In the genomic region with DNA sequence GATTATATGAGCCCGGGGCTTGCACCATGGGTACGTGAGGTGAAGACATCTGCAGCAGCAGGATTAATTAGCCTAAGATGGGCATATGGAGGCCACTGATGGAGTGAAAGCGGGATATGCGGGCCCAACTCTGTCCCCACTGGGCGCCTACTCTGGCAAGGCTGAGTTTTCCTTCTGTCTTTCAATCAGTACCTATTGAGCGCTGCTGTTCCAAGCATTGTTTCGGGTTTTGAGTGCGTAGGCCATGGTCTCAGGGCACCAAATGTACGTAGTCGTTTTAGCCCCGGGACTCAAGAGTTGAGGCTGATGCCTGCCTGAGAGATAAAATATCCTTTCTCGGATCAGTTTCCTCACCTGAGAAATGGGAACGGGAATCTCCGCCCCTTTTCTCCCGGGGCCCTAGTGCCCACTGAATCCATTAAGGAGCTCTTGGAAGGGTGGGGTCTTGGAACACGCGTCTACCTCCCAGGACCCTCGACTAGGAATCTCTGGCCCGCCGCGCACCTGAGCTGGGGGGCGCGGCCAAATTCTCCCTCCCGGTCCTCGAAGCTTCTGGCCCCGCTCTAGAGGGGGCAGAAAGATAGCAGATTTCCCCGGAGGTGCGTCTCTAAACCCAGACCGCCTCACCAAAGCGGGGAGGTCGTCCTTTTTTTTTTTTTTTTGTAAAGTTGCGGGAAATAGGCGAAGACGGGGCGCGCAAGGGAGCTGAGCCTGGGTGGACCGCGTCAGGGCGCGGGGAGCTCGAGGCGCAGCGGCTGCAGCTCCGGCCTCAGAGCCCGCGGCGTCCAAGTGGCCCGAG, we compare ENCODE assay signal across 9 cellular contexts. TPM values are rescaled to one million over a fixed set of nuclear protein-coding genes. Genes with fewer than 3 reads are reported as not detected.
DNase-seq lines count a peak whose midpoint lies in the region; ATAC-seq and TF ChIP-seq lines count a peak whose summit lies in the region.
"Had no signal": no experiment of that assay in that cellular context is flagged by ENCODE, and none has a peak within 500 bp of the region (broad histone marks: within the 10 kb centered on the region; RNA-seq: fewer than 3 reads in every experiment).

No MANE protein-coding gene starts in this region.

- H3K27ac ChIP-seq in CD4-positive, CD25-positive, alpha-beta regulatory T cell (ENCODE audit: insufficient read depth, low read length, poor library complexity, severe bottlenecking) = no peak overlapping the region
- H3K27ac ChIP-seq in endodermal cell (ENCODE audit: low read depth, low read length) = peak overlapping the region; percentile 71
- H3K27ac ChIP-seq: epithelial cell of prostate had no signal

- H3K4me3 Mint-ChIP-seq in CD4-positive, CD25-positive, alpha-beta regulatory T cell = peak overlapping the region; percentile 75 to 84 (median 82)
- H3K4me3 Mint-ChIP-seq in endodermal cell = peak overlapping the region; percentile 98

- H3K9me3 Mint-ChIP-seq in CD4-positive, CD25-positive, alpha-beta regulatory T cell = no peaks in the 10 kb centered on the region
- H3K9me3 Mint-ChIP-seq in endodermal cell = no peaks in the 10 kb centered on the region

- H3K27me3 Mint-ChIP-seq in CD4-positive, CD25-positive, alpha-beta regulatory T cell = peaks cover 49% of the 10 kb centered on the region
- peaks cover 28% of the 10 kb centered on the region for H3K27me3 Mint-ChIP-seq in endodermal cell (ENCODE audit: insufficient read depth)

- WGBS in endodermal cell (ENCODE audit: insufficient coverage in 1 of 2, insufficient read length in 1 of 2), 2 experiments = 7 to 17% methylated on average over 16 to 48 of the region's 48 CpGs

- DNase-seq in CD4-positive, CD25-positive, alpha-beta regulatory T cell = no peak
- DNase-seq in NCI-H524 treated with DMSO at 0.1 percent for 48 hours (lab: John Stamatoyannopoulos, UW) (peak; percentile 19), endodermal cell (peak; percentile 78), HuH-7 (ENCODE audit: low spot score) (no peak), NCI-H2196 (lab: John Stamatoyannopoulos, UW; ENCODE audit: unreplicated experiment) (no peak)
- DNase-seq in stimulated activated CD4-positive, alpha-beta T cell treated with anti-CD3 and anti-CD28 coated beads, Interleukin-2, amount 100 ng/mL, for 48 hours = no peak

- peak overlapping the region; percentile 80 for H2AFZ ChIP-seq in neuron (ENCODE audit: low read depth, low read length)

- no peak for ATAC-seq in CD4-positive, CD25-positive, alpha-beta regulatory T cell (ENCODE audit: low read depth in 2 of 2)
- ATAC-seq in HG02840 (IDR thresholded peaks at IDR 0.05; ENCODE audit: low FRiP score, unreplicated experiment) = no peak

- H3K4me1 ChIP-seq in CD4-positive, CD25-positive, alpha-beta regulatory T cell (ENCODE audit: control insufficient read depth, insufficient read depth, low read length, poor library complexity, severe bottlenecking) = peaks cover 45% of the 10 kb centered on the region
- H3K4me1 ChIP-seq in endodermal cell (ENCODE audit: control insufficient read depth, insufficient read depth, low read length) = peaks cover 11% of the 10 kb centered on the region
- peaks cover 48% of the 10 kb centered on the region for H3K4me1 ChIP-seq in neuron (ENCODE audit: insufficient read depth, low read length)

- H3K27me3 ChIP-seq in CD4-positive, CD25-positive, alpha-beta regulatory T cell (ENCODE audit: control insufficient read depth, insufficient read depth, low read length) = peaks cover 9% of the 10 kb centered on the region
- H3K27me3 ChIP-seq in endodermal cell (ENCODE audit: control insufficient read depth, insufficient read depth, low read length, poor library complexity, severe bottlenecking) (peaks cover 15% of the 10 kb centered on the region), neuron (ENCODE audit: insufficient read depth, low read length) (no peaks in the 10 kb centered on the region)

- H3K4me3 ChIP-seq in CD4-positive, CD25-positive, alpha-beta regulatory T cell (ENCODE audit: low read depth, low read length) = no peak overlapping the region
- H3K4me3 ChIP-seq in endodermal cell (ENCODE audit: low read length) (peak overlapping the region; percentile 78), neuron (ENCODE audit: low read length) (peak overlapping the region; percentile 95)

- peak overlapping the region; percentile 34 for H3K9ac ChIP-seq in endodermal cell (ENCODE audit: extremely low read depth, low read length, poor library complexity, severe bottlenecking)

- no peak overlapping the region for H3K27ac Mint-ChIP-seq in CD4-positive, CD25-positive, alpha-beta regulatory T cell
- peak overlapping the region; percentile 66 for H3K27ac Mint-ChIP-seq in endodermal cell

- no peaks in the 10 kb centered on the region for H3K9me3 ChIP-seq in CD4-positive, CD25-positive, alpha-beta regulatory T cell (ENCODE audit: control insufficient read depth in 2 of 2, low read length in 2 of 2)
- H3K9me3 ChIP-seq in endodermal cell (ENCODE audit: control insufficient read depth, low read length) = no peaks in the 10 kb centered on the region
- H3K9me3 ChIP-seq in neuron (ENCODE audit: low read length) = no peaks in the 10 kb centered on the region

- H3K36me3 Mint-ChIP-seq in CD4-positive, CD25-positive, alpha-beta regulatory T cell = no peaks in the 10 kb centered on the region
- no peaks in the 10 kb centered on the region for H3K36me3 Mint-ChIP-seq in endodermal cell (ENCODE audit: low read depth)

- TF ChIP-seq CTCF in endodermal cell (conservative IDR thresholded peaks at IDR 0.05) = no peak

- peaks cover 4 to 55% (median 22%) of the 10 kb centered on the region in 4 donors for H3K4me1 Mint-ChIP-seq in CD4-positive, CD25-positive, alpha-beta regulatory T cell
- peaks cover 35% of the 10 kb centered on the region for H3K4me1 Mint-ChIP-seq in endodermal cell

- no peaks in the 10 kb centered on the region for H3K36me3 ChIP-seq in CD4-positive, CD25-positive, alpha-beta regulatory T cell (ENCODE audit: control insufficient read depth, insufficient read depth, low read length)
- H3K36me3 ChIP-seq in endodermal cell (ENCODE audit: control insufficient read depth, insufficient read depth, low read length) (no peaks in the 10 kb centered on the region), neuron (ENCODE audit: insufficient read depth, low read length) (no peaks in the 10 kb centered on the region)

RNA-seq across cellular contexts. Expression of a gene that starts 0.5 kb away (rescaled TPM):
- total RNA-seq in CD4-positive, CD25-positive, alpha-beta regulatory T cell = 4.6 TPM
- 10 to 100 TPM in 1 of 4 donors, 1 to 10 TPM in 3; 7.2 to 12.7 (median 8.4) TPM for polyA plus RNA-seq in CD4-positive, CD25-positive, alpha-beta regulatory T cell
- 10 to 100 TPM; 50.5 to 67.9 TPM for total RNA-seq in endodermal cell
- 107 TPM for polyA plus RNA-seq in endodermal cell (2013, experiment 1 of 2)
- polyA plus RNA-seq in endodermal cell (2013, experiment 2 of 2) = 113 TPM

Comparison
In these comparisons a context has a peak if more than half of its experiments do, and no peak if none do; other contexts are left out.
1. DNase-seq: peak in NCI-H524 treated with DMSO at 0.1 percent for 48 hours (single experiment) and endodermal cell (single experiment); none in CD4-positive, CD25-positive, alpha-beta regulatory T cell (0 of 3), stimulated activated CD4-positive, alpha-beta T cell treated with anti-CD3 and anti-CD28 coated beads, Interleukin-2, amount 100 ng/mL, for 48 hours (0 of 2), HuH-7 (single experiment) and NCI-H2196 (single experiment).